8 cellular contexts compared by ENCODE assay signal in the genomic region with DNA sequence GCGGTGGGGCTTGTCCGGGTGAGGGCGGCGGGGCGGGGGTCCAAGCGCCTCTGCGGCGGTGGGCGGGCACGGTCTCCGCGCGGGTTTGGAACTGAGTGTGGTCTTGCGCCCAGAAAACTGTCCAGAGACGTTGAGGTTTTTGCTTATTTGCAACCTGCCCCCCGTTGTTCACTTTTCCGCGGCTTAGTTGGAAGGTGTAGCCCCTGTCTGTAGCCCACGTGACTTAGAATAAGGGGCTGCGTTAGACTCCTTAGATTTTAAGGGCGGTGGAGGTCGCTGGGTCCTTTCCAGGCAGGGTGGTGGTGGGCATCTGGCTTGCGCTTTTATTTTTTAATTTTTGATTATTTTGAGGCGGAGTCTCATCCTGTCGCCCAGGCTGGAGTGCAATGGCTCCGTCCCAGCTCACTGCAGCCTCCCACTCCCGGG. TPM values are rescaled to one million over a fixed set of nuclear protein-coding genes. Genes with fewer than 3 reads are reported as not detected.
DNase-seq lines count a peak whose midpoint lies in the region; ATAC-seq lines count a peak whose summit lies in the region.

No MANE protein-coding gene starts in this region.

- POLR2A ChIA-PET in activated CD4-positive, alpha-beta memory T cell treated with anti-CD3 and anti-CD28 coated beads, Interleukin-2, amount 10 ng/mL, durations not matched to agents 7 days and 5 days (lab: Charles Lee), result interaction anchor here (1.0 to 1.1 kb wide), 2 partner anchors 26 to 30 kb away, joined by 3 read pairs; no protein-coding TSS in a partner anchor

- peak overlapping the region; percentile 84 for H3K27ac ChIP-seq in iPS-20b (ENCODE audit: low read length)
- peak overlapping the region; percentile 79 for H3K27ac ChIP-seq in substantia nigra (ENCODE audit: low read depth, low read length, poor library complexity, severe bottlenecking)

- H3K9me3 Mint-ChIP-seq in T-helper 2 cell treated with Interferon-gamma antibody and Interleukin-4, amounts not matched to agents 5 μg/mL and 100 μg/mL, for 36 hours, result no peaks in the 10 kb centered on the region
- H3K9me3 Mint-ChIP-seq in activated CD4-positive, alpha-beta memory T cell treated with anti-CD3 and anti-CD28 coated beads, Interleukin-2, amount 10 ng/mL, durations not matched to agents 7 days and 5 days, result no peaks in the 10 kb centered on the region

- no peaks in the 10 kb centered on the region; the same call in 1 of the 2 replicates for H3K4me1 ChIP-seq in iPS-20b (ENCODE audit: insufficient read depth, low read length)

- H3K4me3 Mint-ChIP-seq in T-helper 2 cell treated with Interferon-gamma antibody and Interleukin-4, amounts not matched to agents 5 μg/mL and 100 μg/mL, for 36 hours, result peak overlapping the region; percentile 99
- H3K4me3 Mint-ChIP-seq in activated CD4-positive, alpha-beta memory T cell treated with anti-CD3 and anti-CD28 coated beads, Interleukin-2, amount 10 ng/mL, durations not matched to agents 7 days and 5 days, result peak overlapping the region; percentile 99

- peaks cover 13% of the 10 kb centered on the region for H3K4me1 Mint-ChIP-seq in T-helper 2 cell treated with Interferon-gamma antibody and Interleukin-4, amounts not matched to agents 5 μg/mL and 100 μg/mL, for 36 hours (ENCODE audit: low read depth)
- H3K4me1 Mint-ChIP-seq in activated CD4-positive, alpha-beta memory T cell treated with anti-CD3 and anti-CD28 coated beads, Interleukin-2, amount 10 ng/mL, durations not matched to agents 7 days and 5 days, result peaks cover 39% of the 10 kb centered on the region

- peak overlapping the region; percentile 96 for H3K4me3 ChIP-seq in iPS-20b (ENCODE audit: low read length)

- ATAC-seq in HG02610 (IDR thresholded peaks at IDR 0.05; ENCODE audit: unreplicated experiment), result no peak
- ATAC-seq in GM21723 (IDR thresholded peaks at IDR 0.05; ENCODE audit: unreplicated experiment), result no peak

- CTCF ChIA-PET in activated CD4-positive, alpha-beta memory T cell treated with anti-CD3 and anti-CD28 coated beads, Interleukin-2, amount 10 ng/mL, durations not matched to agents 7 days and 5 days (lab: Charles Lee), result no interaction called here

- H3K9me3 ChIP-seq in iPS-20b (ENCODE audit: insufficient read depth, low read depth, low read length), result no peaks in the 10 kb centered on the region

- H3K36me3 Mint-ChIP-seq in T-helper 2 cell treated with Interferon-gamma antibody and Interleukin-4, amounts not matched to agents 5 μg/mL and 100 μg/mL, for 36 hours (ENCODE audit: low read depth), result peaks cover 45% of the 10 kb centered on the region
- H3K36me3 Mint-ChIP-seq in activated CD4-positive, alpha-beta memory T cell treated with anti-CD3 and anti-CD28 coated beads, Interleukin-2, amount 10 ng/mL, durations not matched to agents 7 days and 5 days (ENCODE audit: low read depth), result peaks cover 50% of the 10 kb centered on the region

- peaks cover 49% of the 10 kb centered on the region for H3K36me3 ChIP-seq in iPS-20b (ENCODE audit: insufficient read depth, low read depth, low read length)

- no peaks in the 10 kb centered on the region for H3K27me3 Mint-ChIP-seq in T-helper 2 cell treated with Interferon-gamma antibody and Interleukin-4, amounts not matched to agents 5 μg/mL and 100 μg/mL, for 36 hours (ENCODE audit: low read depth)
- H3K27me3 Mint-ChIP-seq in activated CD4-positive, alpha-beta memory T cell treated with anti-CD3 and anti-CD28 coated beads, Interleukin-2, amount 10 ng/mL, durations not matched to agents 7 days and 5 days, result no peaks in the 10 kb centered on the region

- DNase-seq in T-helper 2 cell treated with Interferon-gamma antibody and Interleukin-4, amounts not matched to agents 5 μg/mL and 100 μg/mL, for 36 hours (ENCODE audit: low spot score), result no peak
- DNase-seq in T-helper 2 cell (no peak), substantia nigra (lab: John Stamatoyannopoulos, UW) (peak in 1 of 49 donors; percentile 75), Kasumi-1 (lab: John Stamatoyannopoulos, UW) (no peak)
- DNase-seq in activated CD4-positive, alpha-beta memory T cell treated with anti-CD3 and anti-CD28 coated beads, Interleukin-2, amount 10 ng/mL, durations not matched to agents 7 days and 5 days, result no peak

- H3K27ac Mint-ChIP-seq in T-helper 2 cell treated with Interferon-gamma antibody and Interleukin-4, amounts not matched to agents 5 μg/mL and 100 μg/mL, for 36 hours, result peak overlapping the region; percentile 84
- H3K27ac Mint-ChIP-seq in activated CD4-positive, alpha-beta memory T cell treated with anti-CD3 and anti-CD28 coated beads, Interleukin-2, amount 10 ng/mL, durations not matched to agents 7 days and 5 days, result peak overlapping the region; percentile 88

- H3K27me3 ChIP-seq in iPS-20b (ENCODE audit: insufficient read depth, low read length), result no peaks in the 10 kb centered on the region

- H3K9ac ChIP-seq in iPS-20b (ENCODE audit: low read depth, low read length), result peak overlapping the region; percentile 98

RNA-seq across cellular contexts. Expression of a gene that starts 0.8 kb away (rescaled TPM):
- total RNA-seq in activated CD4-positive, alpha-beta memory T cell treated with anti-CD3 and anti-CD28 coated beads, Interleukin-2, amount 10 ng/mL, durations not matched to agents 7 days and 5 days, result 1,000 to 10,000 TPM; 1,378 to 1,409 TPM

RNA-seq across cellular contexts. Expression of a gene that starts 11.0 kb away (rescaled TPM):
- under 1 TPM in 1 of 2 experiments, not detected in 1; 0.03 TPM for total RNA-seq in activated CD4-positive, alpha-beta memory T cell treated with anti-CD3 and anti-CD28 coated beads, Interleukin-2, amount 10 ng/mL, durations not matched to agents 7 days and 5 days

RNA-seq across cellular contexts. Expression of a gene that starts 31.6 kb away (rescaled TPM):
- 100 to 1,000 TPM; 194 to 218 TPM for total RNA-seq in activated CD4-positive, alpha-beta memory T cell treated with anti-CD3 and anti-CD28 coated beads, Interleukin-2, amount 10 ng/mL, durations not matched to agents 7 days and 5 days

RNA-seq across cellular contexts. Expression of a gene that starts 37.6 kb away (rescaled TPM):
- 10 to 100 TPM; 13.2 to 13.8 TPM for total RNA-seq in activated CD4-positive, alpha-beta memory T cell treated with anti-CD3 and anti-CD28 coated beads, Interleukin-2, amount 10 ng/mL, durations not matched to agents 7 days and 5 days

RNA-seq across cellular contexts. Expression of a gene that starts 40.1 kb away (rescaled TPM):
- 10 to 100 TPM; 38.4 to 38.5 TPM for total RNA-seq in activated CD4-positive, alpha-beta memory T cell treated with anti-CD3 and anti-CD28 coated beads, Interleukin-2, amount 10 ng/mL, durations not matched to agents 7 days and 5 days
